In genomic region chr1:239731079-239731744, GRCh38 we compare ENCODE assay signal across 20 cellular contexts.
DNase-seq lines count a peak whose midpoint lies in the region; ATAC-seq and TF ChIP-seq lines count a peak whose summit lies in the region.
"Had no signal": no experiment of that assay in that cellular context is flagged by ENCODE, and none has a peak within 500 bp of the region (broad histone marks: within the 10 kb centered on the region; RNA-seq: fewer than 3 reads in every experiment).

No MANE protein-coding gene starts in this region.

- TF ChIP-seq POLR2A in esophagus muscularis mucosa (IDR thresholded peaks at IDR 0.05; ENCODE audit: low read depth) (no peak), breast epithelium (IDR thresholded peaks at IDR 0.05) (no peak)

- no peaks in the 10 kb centered on the region for H3K27me3 Mint-ChIP-seq in stimulated activated naive CD8-positive, alpha-beta T cell treated with anti-CD3 and anti-CD28 coated beads, Interleukin-15, amount 100 ng/mL, for 72 hours
- H3K27me3 Mint-ChIP-seq: CD4-positive, alpha-beta memory T cell had no signal

- no peak for DNase-seq in stimulated activated naive CD8-positive, alpha-beta T cell treated with anti-CD3 and anti-CD28 coated beads, Interleukin-15, Interleukin-2, amounts not matched to agents 100 U/mL and 50 U/mL, for 24 hours
- no peak for DNase-seq in stimulated activated naive CD8-positive, alpha-beta T cell treated with anti-CD3 and anti-CD28 coated beads, Interleukin-15, amount 100 ng/mL, for 72 hours
- peak; percentile 21 for DNase-seq in HT1080 (ENCODE audit: low read depth)
- no peak for DNase-seq in esophagus muscularis mucosa (ENCODE audit: extremely low spot score)
- DNase-seq in breast epithelium (ENCODE audit: low spot score in 2 of 2): no peak
- no peak for DNase-seq in GM13976 (ENCODE audit: low spot score)
- DNase-seq: C1 segment of cervical spinal cord; Caco-2; CD4-positive, alpha-beta memory T cell; DMS 273 treated with DMSO at 0.1 percent for 48 hours; DMS79; KBM-7; NCI-H2029; NCI-H446; NCI-H524 treated with DMSO at 0.1 percent for 48 hours; NCI-H774; PC-9; SJCRH30 had no signal

- H3K36me3 ChIP-seq in esophagus muscularis mucosa (no peaks in the 10 kb centered on the region), breast epithelium (no peaks in the 10 kb centered on the region)
- H3K36me3 ChIP-seq: SJCRH30 had no signal

- H3K9me3 Mint-ChIP-seq in stimulated activated naive CD8-positive, alpha-beta T cell treated with anti-CD3 and anti-CD28 coated beads, Interleukin-15, amount 100 ng/mL, for 72 hours: no peaks in the 10 kb centered on the region

- TF ChIP-seq CTCF in esophagus muscularis mucosa (IDR thresholded peaks at IDR 0.05) (no peak), breast epithelium (IDR thresholded peaks at IDR 0.05) (no peak), GM13976 (IDR thresholded peaks at IDR 0.05; ENCODE audit: borderline replicate concordance, control extremely low read depth, extremely low read depth, insufficient read depth, missing control alignments) (no peak)

- in situ Hi-C loops in GM13976 (cut with MboI; ENCODE audit: low sequenced_read_pairs, unreplicated experiment): no loop called here

- intact Hi-C loops in esophagus muscularis mucosa (cut with DNase I) (no loop called here), breast epithelium (cut with DNase I; ENCODE audit: low total_unique reads) (no loop called here)

- H3K4me3 ChIP-seq in esophagus muscularis mucosa: no peak overlapping the region
- H3K4me3 ChIP-seq in breast epithelium: no peak overlapping the region
- H3K4me3 ChIP-seq: PC-9, SJCRH30 had no signal

- peak; percentile 14 for ATAC-seq in stimulated activated naive CD8-positive, alpha-beta T cell treated with anti-CD3 and anti-CD28 coated beads, Interleukin-15, Interleukin-2, amounts not matched to agents 100 U/mL and 50 U/mL, for 24 hours
- no peak for ATAC-seq in stimulated activated naive CD8-positive, alpha-beta T cell treated with anti-CD3 and anti-CD28 coated beads, Interleukin-15, amount 100 ng/mL, for 72 hours
- no peak for ATAC-seq in GM21528 (IDR thresholded peaks at IDR 0.05; ENCODE audit: low FRiP score, unreplicated experiment)
- ATAC-seq: Right ventricle myocardium inferior had no signal

- no peaks in the 10 kb centered on the region for H3K27me3 ChIP-seq in esophagus muscularis mucosa
- no peaks in the 10 kb centered on the region for H3K27me3 ChIP-seq in breast epithelium
- H3K27me3 ChIP-seq: SJCRH30 had no signal

- no peaks in the 10 kb centered on the region for H3K9me3 ChIP-seq in esophagus muscularis mucosa
- H3K9me3 ChIP-seq in breast epithelium: no peaks in the 10 kb centered on the region
- H3K9me3 ChIP-seq: Caco-2, SJCRH30 had no signal

- H3K27ac Mint-ChIP-seq in stimulated activated naive CD8-positive, alpha-beta T cell treated with anti-CD3 and anti-CD28 coated beads, Interleukin-15, amount 100 ng/mL, for 72 hours: no peak overlapping the region
- H3K27ac Mint-ChIP-seq: CD4-positive, alpha-beta memory T cell had no signal

- no peak for TF ChIP-seq EP300 in esophagus muscularis mucosa (IDR thresholded peaks at IDR 0.05)

- H3K4me1 Mint-ChIP-seq in stimulated activated naive CD8-positive, alpha-beta T cell treated with anti-CD3 and anti-CD28 coated beads, Interleukin-15, amount 100 ng/mL, for 72 hours: peaks cover 7% of the 10 kb centered on the region

- H3K4me1 ChIP-seq in esophagus muscularis mucosa: peaks cover 0 to 61% (median 50%) of the 10 kb centered on the region in 4 donors
- no peaks in the 10 kb centered on the region for H3K4me1 ChIP-seq in breast epithelium
- H3K4me1 ChIP-seq: Caco-2 had no signal

- 48% methylated on average over 5 of the region's 5 CpGs for WGBS in esophagus muscularis mucosa

- no peak overlapping the region for H3K4me3 Mint-ChIP-seq in stimulated activated naive CD8-positive, alpha-beta T cell treated with anti-CD3 and anti-CD28 coated beads, Interleukin-15, amount 100 ng/mL, for 72 hours
- H3K4me3 Mint-ChIP-seq: CD4-positive, alpha-beta memory T cell had no signal

- H3K27ac ChIP-seq in esophagus muscularis mucosa (replicated peaks in 1 of 4) (peak overlapping the region; percentile 8 to 43 (median 19)), breast epithelium (no peak overlapping the region)
- H3K27ac ChIP-seq: PC-9, SJCRH30 had no signal

Comparison
In these comparisons a context has a peak if more than half of its experiments do, and no peak if none do; other contexts are left out.
1. H3K27ac ChIP-seq: peak in esophagus muscularis mucosa (4 of 4); none in breast epithelium (0 of 2).